ENCODE assay signal across 19 cellular contexts in genomic region chr1:4602536-4603316, GRCh38. TPM values are rescaled to one million over a fixed set of nuclear protein-coding genes. Genes with fewer than 3 reads are reported as not detected.
DNase-seq lines count a peak whose midpoint lies in the region; ATAC-seq and TF ChIP-seq lines count a peak whose summit lies in the region.
"Had no signal": no experiment of that assay in that cellular context is flagged by ENCODE, and none has a peak within 500 bp of the region (broad histone marks: within the 10 kb centered on the region; RNA-seq: fewer than 3 reads in every experiment).

No MANE protein-coding gene starts in this region.

- peak overlapping the region; percentile 35 for H3K4me2 ChIP-seq in neural progenitor cell
- H3K4me2 ChIP-seq: PC-9 had no signal

- H2AFZ ChIP-seq in neural progenitor cell (replicated peaks) = no peak overlapping the region
- H2AFZ ChIP-seq: PC-9 had no signal

- no peak overlapping the region for H3K27ac Mint-ChIP-seq in neural progenitor cell
- H3K27ac Mint-ChIP-seq: CD4-positive, CD25-positive, alpha-beta regulatory T cell had no signal

- no peaks in the 10 kb centered on the region for H3K27me3 ChIP-seq in neural progenitor cell

- H3K4me3 Mint-ChIP-seq in neural progenitor cell = no peak overlapping the region
- H3K4me3 Mint-ChIP-seq: B cell; CD4-positive, CD25-positive, alpha-beta regulatory T cell had no signal

- H3K79me2 ChIP-seq in neural progenitor cell (ENCODE audit: low read depth) = no peaks in the 10 kb centered on the region

- H4K20me1 ChIP-seq in neural progenitor cell (ENCODE audit: low read depth) = no peaks in the 10 kb centered on the region

- ATAC-seq in HG02588 (IDR thresholded peaks at IDR 0.05; ENCODE audit: unreplicated experiment) (no peak), HG03520 (IDR thresholded peaks at IDR 0.05; ENCODE audit: unreplicated experiment) (no peak)

- peaks cover 6% of the 10 kb centered on the region for H3F3A ChIP-seq in neural progenitor cell (ENCODE audit: low read depth)

- peaks cover 3% of the 10 kb centered on the region for H3K9me3 Mint-ChIP-seq in neural progenitor cell
- H3K9me3 Mint-ChIP-seq: CD4-positive, CD25-positive, alpha-beta regulatory T cell had no signal

- TF ChIP-seq CTCF in RWPE1 (conservative IDR thresholded peaks at IDR 0.05; ENCODE audit: low read depth) = no peak
- TF ChIP-seq CTCF in neural progenitor cell (IDR thresholded peaks at IDR 0.05) = no peak

- H3K4me1 Mint-ChIP-seq in neural progenitor cell = peaks cover 24% of the 10 kb centered on the region
- H3K4me1 Mint-ChIP-seq: B cell; CD4-positive, CD25-positive, alpha-beta regulatory T cell had no signal

- peak overlapping the region; percentile 68 for H3K27ac ChIP-seq in RWPE1
- no peak overlapping the region for H3K27ac ChIP-seq in neural progenitor cell
- peak overlapping the region; percentile 75 for H3K27ac ChIP-seq in temporal lobe (ENCODE audit: low read depth, low read length)
- H3K27ac ChIP-seq: PC-9 had no signal

- peaks cover 24% of the 10 kb centered on the region for H3K4me1 ChIP-seq in neural progenitor cell

- H3K36me3 Mint-ChIP-seq in neural progenitor cell = no peaks in the 10 kb centered on the region
- H3K36me3 Mint-ChIP-seq: CD4-positive, CD25-positive, alpha-beta regulatory T cell had no signal

- no peaks in the 10 kb centered on the region for H3K27me3 Mint-ChIP-seq in neural progenitor cell (ENCODE audit: insufficient read depth, low read depth)

- no peaks in the 10 kb centered on the region for H3K9me3 ChIP-seq in neural progenitor cell (ENCODE audit: low read depth)

- POLR2A ChIA-PET in RWPE1 (lab: Yijun Ruan, JAX; ENCODE audit: low non-redundant PET) = no interaction called here

- H3K36me3 ChIP-seq in neural progenitor cell = no peaks in the 10 kb centered on the region

- DNase-seq in RWPE1 (ENCODE audit: low spot score) = no peak
- DNase-seq in hippocampal formation (lab: John Stamatoyannopoulos, UW) = peak; percentile 11 to 61
- no peak for DNase-seq in neural progenitor cell (ENCODE audit: low spot score)
- no peak for DNase-seq in NCI-H524 treated with DMSO at 0.1 percent for 48 hours (lab: John Stamatoyannopoulos, UW)
- DNase-seq: Calu3; CD4-positive, CD25-positive, alpha-beta regulatory T cell; DMS79; HCEC 1CT; KBM-7; NCI-H1436; NCI-H2029 treated with DMSO at 0.1 percent for 48 hours; NCI-H446 treated with DMSO at 0.1 percent for 48 hours; NCI-H82; PC-9 had no signal

- H3K9ac ChIP-seq in neural progenitor cell = no peak overlapping the region

- CTCF ChIA-PET in RWPE1 (lab: Yijun Ruan, JAX) = interaction anchor here (0.7 kb wide), 1 partner anchor 451 kb away, joined by 3 read pairs; no protein-coding TSS in a partner anchor

- no peak overlapping the region for H3K4me3 ChIP-seq in neural progenitor cell
- H3K4me3 ChIP-seq: PC-9 had no signal

RNA-seq across cellular contexts. Expression of gene AJAP1, which starts 51.7 kb away (rescaled TPM):
- total RNA-seq in neural progenitor cell (ENCODE audit: low replicate concordance) = 0.19 and 0.21 TPM in 2 replicates
- total RNA-seq in temporal lobe = 21.9 TPM
- total RNA-seq: B cell, Calu3, PC-9, SK-MEL-5 had no signal

Comparison
In these comparisons a context has a peak if more than half of its experiments do, and no peak if none do; other contexts are left out.
1. DNase-seq: peak in hippocampal formation (2 of 2); none in RWPE1 (single experiment), neural progenitor cell (single experiment) and NCI-H524 treated with DMSO at 0.1 percent for 48 hours (single experiment).
2. RNA of gene AJAP1, which starts 51.7 kb away (total RNA-seq): 21.9 TPM in temporal lobe (single experiment); 0.19 to 0.21 TPM in neural progenitor cell; every median in the first group is over 10 times any median in the second.